In the genomic region with DNA sequence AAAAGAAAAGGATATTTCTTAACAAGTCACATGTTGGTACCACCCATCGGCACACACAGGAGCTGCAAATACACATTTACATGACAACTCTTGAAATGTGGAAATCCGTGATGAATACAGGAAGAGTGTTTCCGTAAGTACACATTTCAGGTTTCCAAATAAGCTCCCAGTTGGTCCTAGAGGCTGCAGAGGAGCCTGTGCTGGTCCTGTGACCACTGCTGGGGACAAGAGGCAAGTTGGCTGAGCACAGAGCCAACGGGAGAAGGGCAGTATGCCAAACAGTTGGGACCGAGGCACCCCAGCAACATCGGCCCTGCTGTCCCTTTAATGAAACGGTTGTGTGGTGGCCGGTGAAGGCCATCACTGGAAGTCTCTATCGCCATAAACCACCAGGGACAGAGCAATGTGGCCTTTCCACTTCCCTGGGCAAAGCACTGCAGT, we compare ENCODE assay signal across 12 cellular contexts. TPM values are rescaled to one million over a fixed set of nuclear protein-coding genes. Genes with fewer than 3 reads are reported as not detected.
A peak's percentile ranks its signal among the peaks of the same experiment; 100 is the strongest.
DNase-seq lines count a peak whose midpoint lies in the region; ATAC-seq and TF ChIP-seq lines count a peak whose summit lies in the region.
"Had no signal": no experiment of that assay in that cellular context is flagged by ENCODE, and none has a peak within 500 bp of the region (broad histone marks: within the 10 kb centered on the region; RNA-seq: fewer than 3 reads in every experiment).

No MANE protein-coding gene starts in this region.

- H3K4me3 ChIP-seq in CD4-positive, CD25-positive, alpha-beta regulatory T cell (ENCODE audit: low read depth, low read length): no peak overlapping the region
- H3K4me3 ChIP-seq in prostate gland: no peak overlapping the region
- H3K4me3 ChIP-seq: MG63 had no signal

- no peaks in the 10 kb centered on the region for H3K27me3 ChIP-seq in CD4-positive, CD25-positive, alpha-beta regulatory T cell (ENCODE audit: control insufficient read depth, insufficient read depth, low read length)
- no peaks in the 10 kb centered on the region for H3K27me3 ChIP-seq in prostate gland (replicated peaks; ENCODE audit: insufficient read depth)
- H3K27me3 ChIP-seq: MG63 had no signal

- H3K27ac ChIP-seq in CD4-positive, CD25-positive, alpha-beta regulatory T cell (ENCODE audit: insufficient read depth, low read length, poor library complexity, severe bottlenecking): no peak overlapping the region
- H3K27ac ChIP-seq in cingulate gyrus (ENCODE audit: low read depth, low read length): peak overlapping the region; percentile 5
- no peak overlapping the region for H3K27ac ChIP-seq in prostate gland

- no peak for TF ChIP-seq CTCF in prostate gland (IDR thresholded peaks at IDR 0.05)

- no peak for DNase-seq in CD4-positive, CD25-positive, alpha-beta regulatory T cell
- DNase-seq in natural killer cell treated with Interleukin-12 subunit alpha and Interleukin-12 subunit beta and Interleukin-15 and Interleukin-18, amount 100 ng/mL, for 72 hours (ENCODE audit: low spot score): no peak
- DNase-seq in prostate gland (ENCODE audit: low spot score): no peak
- DNase-seq in T-helper 9 cell: no peak
- no peak for DNase-seq in HuH-7 (ENCODE audit: low spot score)
- DNase-seq: effector CD4-positive, alpha-beta T cell; H7; MG63; NCI-H510A had no signal

- WGBS in prostate gland: 63% methylated on average over 9 of the region's 9 CpGs

- H3K4me3 Mint-ChIP-seq in CD4-positive, CD25-positive, alpha-beta regulatory T cell: peak overlapping the region in 1 of 4 donors; percentile 41
- peak overlapping the region in 3 of 4 donors; percentile 19 to 84 (median 67) for H3K4me3 Mint-ChIP-seq in IgD-negative memory B cell
- H3K4me3 Mint-ChIP-seq in natural killer cell treated with Interleukin-12 subunit alpha and Interleukin-12 subunit beta and Interleukin-15 and Interleukin-18, amount 100 ng/mL, for 72 hours: peak overlapping the region; percentile 81

- no peaks in the 10 kb centered on the region for H3K9me3 ChIP-seq in CD4-positive, CD25-positive, alpha-beta regulatory T cell (ENCODE audit: control insufficient read depth in 2 of 2, low read length in 2 of 2)
- H3K9me3 ChIP-seq in prostate gland: no peaks in the 10 kb centered on the region
- H3K9me3 ChIP-seq: MG63 had no signal

- ATAC-seq in CD4-positive, CD25-positive, alpha-beta regulatory T cell (ENCODE audit: low read depth in 2 of 2): no peak
- peak in 1 of 2 donors; percentile 25 for ATAC-seq in natural killer cell treated with Interleukin-12 subunit alpha and Interleukin-12 subunit beta and Interleukin-15 and Interleukin-18, amount 100 ng/mL, for 72 hours
- no peak for ATAC-seq in GM18519 (IDR thresholded peaks at IDR 0.05; ENCODE audit: low FRiP score, unreplicated experiment)

- H3K36me3 ChIP-seq in CD4-positive, CD25-positive, alpha-beta regulatory T cell (ENCODE audit: control insufficient read depth, insufficient read depth, low read length): peaks cover 15% of the 10 kb centered on the region
- no peaks in the 10 kb centered on the region for H3K36me3 ChIP-seq in prostate gland

- intact Hi-C loops in prostate gland (cut with DNase I): no loop called here

- H3K9me3 Mint-ChIP-seq in CD4-positive, CD25-positive, alpha-beta regulatory T cell: no peaks in the 10 kb centered on the region
- no peaks in the 10 kb centered on the region for H3K9me3 Mint-ChIP-seq in IgD-negative memory B cell
- no peaks in the 10 kb centered on the region for H3K9me3 Mint-ChIP-seq in natural killer cell treated with Interleukin-12 subunit alpha and Interleukin-12 subunit beta and Interleukin-15 and Interleukin-18, amount 100 ng/mL, for 72 hours

- no peaks in the 10 kb centered on the region for H3K27me3 Mint-ChIP-seq in CD4-positive, CD25-positive, alpha-beta regulatory T cell
- peaks cover 1% of the 10 kb centered on the region for H3K27me3 Mint-ChIP-seq in IgD-negative memory B cell
- no peaks in the 10 kb centered on the region for H3K27me3 Mint-ChIP-seq in natural killer cell treated with Interleukin-12 subunit alpha and Interleukin-12 subunit beta and Interleukin-15 and Interleukin-18, amount 100 ng/mL, for 72 hours

- peak overlapping the region in 2 of 3 donors; percentile 51 to 77 for H3K27ac Mint-ChIP-seq in CD4-positive, CD25-positive, alpha-beta regulatory T cell
- peak overlapping the region; percentile 70 to 96 (median 91) for H3K27ac Mint-ChIP-seq in IgD-negative memory B cell
- peak overlapping the region; percentile 88 to 90 for H3K27ac Mint-ChIP-seq in natural killer cell treated with Interleukin-12 subunit alpha and Interleukin-12 subunit beta and Interleukin-15 and Interleukin-18, amount 100 ng/mL, for 72 hours

- peaks cover 18 to 49% (median 32%) of the 10 kb centered on the region in 4 donors for H3K4me1 Mint-ChIP-seq in CD4-positive, CD25-positive, alpha-beta regulatory T cell
- H3K4me1 Mint-ChIP-seq in IgD-negative memory B cell: peaks cover 40 to 52% (median 42%) of the 10 kb centered on the region in 3 donors
- peaks cover 41 to 63% of the 10 kb centered on the region in 2 donors for H3K4me1 Mint-ChIP-seq in natural killer cell treated with Interleukin-12 subunit alpha and Interleukin-12 subunit beta and Interleukin-15 and Interleukin-18, amount 100 ng/mL, for 72 hours (ENCODE audit: low read depth in 2 of 2)

- peaks cover 19% of the 10 kb centered on the region for H3K4me1 ChIP-seq in CD4-positive, CD25-positive, alpha-beta regulatory T cell (ENCODE audit: control insufficient read depth, insufficient read depth, low read length, poor library complexity, severe bottlenecking)
- H3K4me1 ChIP-seq in prostate gland (replicated peaks): peaks cover 11% of the 10 kb centered on the region

- peaks cover 8% of the 10 kb centered on the region for H3K36me3 Mint-ChIP-seq in CD4-positive, CD25-positive, alpha-beta regulatory T cell
- H3K36me3 Mint-ChIP-seq in IgD-negative memory B cell: peaks cover 1% of the 10 kb centered on the region
- no peaks in the 10 kb centered on the region for H3K36me3 Mint-ChIP-seq in natural killer cell treated with Interleukin-12 subunit alpha and Interleukin-12 subunit beta and Interleukin-15 and Interleukin-18, amount 100 ng/mL, for 72 hours

- TF ChIP-seq POLR2A in prostate gland (IDR thresholded peaks at IDR 0.05): no peak

RNA-seq across cellular contexts. Expression of a gene that starts 38.5 kb away (rescaled TPM):
- total RNA-seq in CD4-positive, CD25-positive, alpha-beta regulatory T cell: 28.8 TPM
- polyA plus RNA-seq in CD4-positive, CD25-positive, alpha-beta regulatory T cell: 10 to 100 TPM; 27.1 to 31.0 (median 29.3) TPM
- 25.5 TPM for polyA plus RNA-seq in IgD-negative memory B cell
- total RNA-seq in natural killer cell treated with Interleukin-12 subunit alpha and Interleukin-12 subunit beta and Interleukin-15 and Interleukin-18, amount 100 ng/mL, for 72 hours: 10 to 100 TPM; 28.3 to 50.4 TPM
- 100 to 1,000 TPM in 1 of 2 donors, 10 to 100 TPM in 1; 92.9 to 127 TPM for total RNA-seq in prostate gland
